22 cellular contexts compared by ENCODE assay signal in the genomic region with DNA sequence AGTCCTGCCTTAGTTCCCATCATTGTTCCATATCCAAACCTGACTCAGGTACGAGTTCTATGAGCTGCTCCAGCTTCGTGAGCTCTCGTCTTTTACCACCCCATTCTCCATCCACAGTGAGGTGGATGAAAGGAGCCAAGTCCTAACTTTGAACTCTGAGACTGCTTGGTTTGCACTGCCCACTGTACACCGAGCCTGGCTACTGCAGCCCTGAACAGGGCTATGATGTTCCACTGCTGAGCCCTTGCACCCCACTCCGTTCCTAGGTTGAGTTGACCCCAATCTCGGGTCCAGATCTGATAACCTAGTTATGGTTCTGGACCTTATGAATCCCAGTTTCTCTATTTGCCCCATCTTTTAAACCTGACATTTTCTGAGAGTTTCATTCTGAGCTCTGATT. TPM values are rescaled to one million over a fixed set of nuclear protein-coding genes. Genes with fewer than 3 reads are reported as not detected.
DNase-seq lines count a peak whose midpoint lies in the region; ATAC-seq, FAIRE-seq and TF ChIP-seq lines count a peak whose summit lies in the region.
"Had no signal": no experiment of that assay in that cellular context is flagged by ENCODE, and none has a peak within 500 bp of the region (broad histone marks: within the 10 kb centered on the region; RNA-seq: fewer than 3 reads in every experiment).

No MANE protein-coding gene starts in this region.

- ATAC-seq in stimulated activated effector memory CD8-positive, alpha-beta T cell treated with anti-CD3 and anti-CD28 coated beads, Interleukin-12 subunit alpha, Interleukin-12 subunit beta, amount 100 ng/mL, for 72 hours = peak; percentile 21
- peak; percentile 19 for ATAC-seq in upper lobe of right lung
- no peak for ATAC-seq in lower lobe of right lung
- ATAC-seq: CD8-positive, alpha-beta T cell had no signal

- H3K4me3 ChIP-seq in bronchial epithelial cell (ENCODE audit: low read depth, low read length) (no peak overlapping the region), upper lobe of right lung (no peak overlapping the region), lower lobe of right lung (no peak overlapping the region), WERI-Rb-1 (ENCODE audit: low read depth, low read length) (no peak overlapping the region)
- H3K4me3 ChIP-seq: BLaER1 treated with 17β-estradiol and CSF1 and Interleukin-3, amounts not matched to agents 10 nM and 100 nM had no signal

- H3K27ac ChIP-seq in upper lobe of right lung (no peak overlapping the region), lower lobe of right lung (no peak overlapping the region), WERI-Rb-1 (no peak overlapping the region)
- H3K27ac ChIP-seq: BLaER1 treated with 17β-estradiol and CSF1 and Interleukin-3, amounts not matched to agents 10 nM and 100 nM; C4-2B had no signal

- FAIRE-seq in bronchial epithelial cell (lab: Jason Lieb, UNC) = peak; percentile 93
- FAIRE-seq: A204.1, G401.6, GM12891, GM19239 had no signal

- TF ChIP-seq CTCF in bronchial epithelial cell (IDR thresholded peaks at IDR 0.05; ENCODE audit: insufficient read depth, low read length, severe bottlenecking) = no peak
- no peak for TF ChIP-seq CTCF in upper lobe of right lung (IDR thresholded peaks at IDR 0.05)
- TF ChIP-seq CTCF in lower lobe of right lung (IDR thresholded peaks at IDR 0.05) = no peak
- no peak for TF ChIP-seq CTCF in WERI-Rb-1 (IDR thresholded peaks at IDR 0.05; ENCODE audit: low read depth, low read length)

- no peaks in the 10 kb centered on the region for H3K9me3 Mint-ChIP-seq in stimulated activated effector memory CD8-positive, alpha-beta T cell treated with anti-CD3 and anti-CD28 coated beads, Interleukin-12 subunit alpha, Interleukin-12 subunit beta, amount 100 ng/mL, for 72 hours
- H3K9me3 Mint-ChIP-seq: CD4-positive, alpha-beta T cell; CD8-positive, alpha-beta T cell had no signal

- intact Hi-C loops in upper lobe of right lung (cut with DNase I) = no loop called here
- intact Hi-C loops in lower lobe of right lung (cut with DNase I) = no loop called here

- no peaks in the 10 kb centered on the region for H3K4me1 Mint-ChIP-seq in stimulated activated effector memory CD8-positive, alpha-beta T cell treated with anti-CD3 and anti-CD28 coated beads, Interleukin-12 subunit alpha, Interleukin-12 subunit beta, amount 100 ng/mL, for 72 hours
- H3K4me1 Mint-ChIP-seq: B cell had no signal

- H3K27me3 ChIP-seq in bronchial epithelial cell (ENCODE audit: control insufficient read depth, insufficient read depth, low read length) (peaks cover 2% of the 10 kb centered on the region), upper lobe of right lung (no peaks in the 10 kb centered on the region), lower lobe of right lung (ENCODE audit: low read depth) (no peaks in the 10 kb centered on the region), WERI-Rb-1 (ENCODE audit: insufficient read depth, low read depth, severe bottlenecking) (peaks cover 87% of the 10 kb centered on the region)
- H3K27me3 ChIP-seq: BLaER1 treated with 17β-estradiol and CSF1 and Interleukin-3, amounts not matched to agents 10 nM and 100 nM had no signal

- H3K4me3 Mint-ChIP-seq in stimulated activated effector memory CD8-positive, alpha-beta T cell treated with anti-CD3 and anti-CD28 coated beads, Interleukin-12 subunit alpha, Interleukin-12 subunit beta, amount 100 ng/mL, for 72 hours = no peak overlapping the region
- H3K4me3 Mint-ChIP-seq: B cell; CD4-positive, alpha-beta T cell; CD8-positive, alpha-beta T cell had no signal

- DNase-seq in bronchial epithelial cell (ENCODE audit: low read depth) (no peak), upper lobe of right lung (no peak), lower lobe of right lung (no peak), WERI-Rb-1 (no peak), mesenteric fat pad (ENCODE audit: low spot score) (no peak)
- DNase-seq in stimulated activated effector memory CD8-positive, alpha-beta T cell treated with anti-CD3 and anti-CD28 coated beads, Interleukin-12 subunit alpha, Interleukin-12 subunit beta, amount 100 ng/mL, for 72 hours (ENCODE audit: low spot score in 2 of 2) = no peak
- DNase-seq: 8988T; ACHN; Caco-2; Calu3; CD4-positive, alpha-beta T cell; CD8-positive, alpha-beta T cell; DMS79 treated with DMSO at 0.1 percent for 48 hours; GF-D8 had no signal

- H3K9me3 ChIP-seq in upper lobe of right lung (no peaks in the 10 kb centered on the region), lower lobe of right lung (no peaks in the 10 kb centered on the region), WERI-Rb-1 (ENCODE audit: severe bottlenecking) (no peaks in the 10 kb centered on the region)
- H3K9me3 ChIP-seq: BLaER1 treated with 17β-estradiol and CSF1 and Interleukin-3, amounts not matched to agents 10 nM and 100 nM; Caco-2 had no signal

- H3K27ac Mint-ChIP-seq in stimulated activated effector memory CD8-positive, alpha-beta T cell treated with anti-CD3 and anti-CD28 coated beads, Interleukin-12 subunit alpha, Interleukin-12 subunit beta, amount 100 ng/mL, for 72 hours = no peak overlapping the region
- H3K27ac Mint-ChIP-seq: B cell; CD4-positive, alpha-beta T cell; CD8-positive, alpha-beta T cell had no signal

- no peaks in the 10 kb centered on the region for H3K4me1 ChIP-seq in upper lobe of right lung
- no peaks in the 10 kb centered on the region for H3K4me1 ChIP-seq in lower lobe of right lung
- H3K4me1 ChIP-seq: BLaER1 treated with 17β-estradiol and CSF1 and Interleukin-3, amounts not matched to agents 10 nM and 100 nM; Caco-2 had no signal

- H3K36me3 ChIP-seq in bronchial epithelial cell (ENCODE audit: control insufficient read depth, insufficient read depth, low read length) (no peaks in the 10 kb centered on the region), upper lobe of right lung (no peaks in the 10 kb centered on the region), lower lobe of right lung (no peaks in the 10 kb centered on the region), WERI-Rb-1 (no peaks in the 10 kb centered on the region)
- H3K36me3 ChIP-seq: BLaER1 treated with 17β-estradiol and CSF1 and Interleukin-3, amounts not matched to agents 10 nM and 100 nM had no signal

- no peaks in the 10 kb centered on the region for H3K36me3 Mint-ChIP-seq in stimulated activated effector memory CD8-positive, alpha-beta T cell treated with anti-CD3 and anti-CD28 coated beads, Interleukin-12 subunit alpha, Interleukin-12 subunit beta, amount 100 ng/mL, for 72 hours
- H3K36me3 Mint-ChIP-seq: CD8-positive, alpha-beta T cell had no signal

RNA-seq across cellular contexts. Expression of a gene that starts 5.3 kb away (rescaled TPM):
- total RNA-seq in bronchial epithelial cell = not detected in 2 replicates
- total RNA-seq in upper lobe of right lung = not detected
- not detected for total RNA-seq in lower lobe of right lung
- total RNA-seq in mesenteric fat pad = not detected
- total RNA-seq: A673; B cell; Caco-2; Calu3; CD4-positive, alpha-beta T cell; CD8-positive, alpha-beta T cell had no signal

Comparison
In these comparisons a context has a peak if more than half of its experiments do, and no peak if none do; other contexts are left out.
1. ATAC-seq: peak in stimulated activated effector memory CD8-positive, alpha-beta T cell treated with anti-CD3 and anti-CD28 coated beads, Interleukin-12 subunit alpha, Interleukin-12 subunit beta, amount 100 ng/mL, for 72 hours (single experiment) and upper lobe of right lung (single experiment); none in lower lobe of right lung (0 of 2).